In the genomic region with DNA sequence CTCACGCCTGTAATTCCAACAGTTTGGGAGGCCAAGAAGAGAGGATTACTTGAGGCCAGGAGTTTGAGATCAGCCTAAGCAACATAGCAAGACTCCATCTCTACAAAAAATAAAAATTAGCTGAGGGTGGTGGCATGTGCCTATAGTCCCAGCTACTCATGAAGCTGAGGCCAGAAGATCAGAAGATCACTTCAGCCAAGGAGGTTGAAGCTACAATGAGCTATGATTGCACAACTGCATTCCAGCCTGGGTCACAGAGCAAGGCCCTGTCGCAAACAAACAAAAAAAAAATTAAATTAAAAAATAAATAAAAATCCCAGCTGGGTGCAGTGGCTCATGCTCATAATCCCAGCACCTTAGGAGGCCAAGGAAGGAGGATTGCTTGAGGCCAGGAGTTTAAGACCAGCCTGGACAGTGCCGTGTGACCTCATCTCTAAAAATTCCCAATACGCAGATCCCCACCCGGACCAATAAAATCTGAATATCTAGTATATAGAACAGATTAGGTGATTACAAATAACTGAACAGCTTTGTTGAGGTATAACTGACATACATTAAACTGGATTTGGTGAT, we compare ENCODE assay signal across 1 cellular context.
TF ChIP-seq lines count a peak whose summit lies in the region.

No MANE protein-coding gene starts in this region.

TF ChIP-seq in HepG2, 621 proteins besides CTCF, POLR2A, EP300 and RAD21 (continued from another document and continues in another):
- TF ChIP-seq ZNF256 (CRISPR knock-in tag; conservative IDR thresholded peaks at IDR 0.05): 0 out of 2 replicates have a peak, but pooled peaks have one; percentile 55
- TF ChIP-seq IKZF4 (CRISPR knock-in tag; IDR thresholded peaks at IDR 0.05; ENCODE audit: borderline replicate concordance, low read depth, not compliant biosample characterization): no peak
- TF ChIP-seq, protein P1, sequence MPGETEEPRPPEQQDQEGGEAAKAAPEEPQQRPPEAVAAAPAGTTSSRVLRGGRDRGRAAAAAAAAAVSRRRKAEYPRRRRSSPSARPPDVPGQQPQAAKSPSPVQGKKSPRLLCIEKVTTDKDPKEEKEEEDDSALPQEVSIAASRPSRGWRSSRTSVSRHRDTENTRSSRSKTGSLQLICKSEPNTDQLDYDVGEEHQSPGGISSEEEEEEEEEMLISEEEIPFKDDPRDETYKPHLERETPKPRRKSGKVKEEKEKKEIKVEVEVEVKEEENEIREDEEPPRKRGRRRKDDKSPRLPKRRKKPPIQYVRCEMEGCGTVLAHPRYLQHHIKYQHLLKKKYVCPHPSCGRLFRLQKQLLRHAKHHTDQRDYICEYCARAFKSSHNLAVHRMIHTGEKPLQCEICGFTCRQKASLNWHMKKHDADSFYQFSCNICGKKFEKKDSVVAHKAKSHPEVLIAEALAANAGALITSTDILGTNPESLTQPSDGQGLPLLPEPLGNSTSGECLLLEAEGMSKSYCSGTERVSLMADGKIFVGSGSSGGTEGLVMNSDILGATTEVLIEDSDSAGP (CRISPR knock-in tag; IDR thresholded peaks at IDR 0.05; ENCODE audit: borderline replicate concordance): no peak
- no peak for TF ChIP-seq ZNF780A (CRISPR knock-in tag; IDR thresholded peaks at IDR 0.05)
- TF ChIP-seq HCFC1 (IDR thresholded peaks at IDR 0.05; ENCODE audit: low read depth, low read length): no peak
- TF ChIP-seq ARNT2 (CRISPR knock-in tag; IDR thresholded peaks at IDR 0.05; ENCODE audit: low read depth): 0 out of 2 replicates have a peak, but pooled peaks have one; percentile 48
- TF ChIP-seq, protein P2, sequence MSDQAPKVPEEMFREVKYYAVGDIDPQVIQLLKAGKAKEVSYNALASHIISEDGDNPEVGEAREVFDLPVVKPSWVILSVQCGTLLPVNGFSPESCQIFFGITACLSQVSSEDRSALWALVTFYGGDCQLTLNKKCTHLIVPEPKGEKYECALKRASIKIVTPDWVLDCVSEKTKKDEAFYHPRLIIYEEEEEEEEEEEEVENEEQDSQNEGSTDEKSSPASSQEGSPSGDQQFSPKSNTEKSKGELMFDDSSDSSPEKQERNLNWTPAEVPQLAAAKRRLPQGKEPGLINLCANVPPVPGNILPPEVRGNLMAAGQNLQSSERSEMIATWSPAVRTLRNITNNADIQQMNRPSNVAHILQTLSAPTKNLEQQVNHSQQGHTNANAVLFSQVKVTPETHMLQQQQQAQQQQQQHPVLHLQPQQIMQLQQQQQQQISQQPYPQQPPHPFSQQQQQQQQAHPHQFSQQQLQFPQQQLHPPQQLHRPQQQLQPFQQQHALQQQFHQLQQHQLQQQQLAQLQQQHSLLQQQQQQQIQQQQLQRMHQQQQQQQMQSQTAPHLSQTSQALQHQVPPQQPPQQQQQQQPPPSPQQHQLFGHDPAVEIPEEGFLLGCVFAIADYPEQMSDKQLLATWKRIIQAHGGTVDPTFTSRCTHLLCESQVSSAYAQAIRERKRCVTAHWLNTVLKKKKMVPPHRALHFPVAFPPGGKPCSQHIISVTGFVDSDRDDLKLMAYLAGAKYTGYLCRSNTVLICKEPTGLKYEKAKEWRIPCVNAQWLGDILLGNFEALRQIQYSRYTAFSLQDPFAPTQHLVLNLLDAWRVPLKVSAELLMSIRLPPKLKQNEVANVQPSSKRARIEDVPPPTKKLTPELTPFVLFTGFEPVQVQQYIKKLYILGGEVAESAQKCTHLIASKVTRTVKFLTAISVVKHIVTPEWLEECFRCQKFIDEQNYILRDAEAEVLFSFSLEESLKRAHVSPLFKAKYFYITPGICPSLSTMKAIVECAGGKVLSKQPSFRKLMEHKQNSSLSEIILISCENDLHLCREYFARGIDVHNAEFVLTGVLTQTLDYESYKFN (CRISPR knock-in tag; conservative IDR thresholded peaks at IDR 0.05): peak; percentile 86
- TF ChIP-seq ZNF264 (CRISPR knock-in tag; IDR thresholded peaks at IDR 0.05): peak; percentile 68
- no peak for TF ChIP-seq ZNF747 (CRISPR knock-in tag; IDR thresholded peaks at IDR 0.05; ENCODE audit: borderline replicate concordance)
- TF ChIP-seq, protein P3, sequence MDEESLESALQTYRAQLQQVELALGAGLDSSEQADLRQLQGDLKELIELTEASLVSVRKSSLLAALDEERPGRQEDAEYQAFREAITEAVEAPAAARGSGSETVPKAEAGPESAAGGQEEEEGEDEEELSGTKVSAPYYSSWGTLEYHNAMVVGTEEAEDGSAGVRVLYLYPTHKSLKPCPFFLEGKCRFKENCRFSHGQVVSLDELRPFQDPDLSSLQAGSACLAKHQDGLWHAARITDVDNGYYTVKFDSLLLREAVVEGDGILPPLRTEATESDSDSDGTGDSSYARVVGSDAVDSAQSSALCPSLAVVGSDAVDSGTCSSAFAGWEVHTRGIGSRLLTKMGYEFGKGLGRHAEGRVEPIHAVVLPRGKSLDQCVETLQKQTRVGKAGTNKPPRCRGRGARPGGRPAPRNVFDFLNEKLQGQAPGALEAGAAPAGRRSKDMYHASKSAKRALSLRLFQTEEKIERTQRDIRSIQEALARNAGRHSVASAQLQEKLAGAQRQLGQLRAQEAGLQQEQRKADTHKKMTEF (CRISPR knock-in tag; IDR thresholded peaks at IDR 0.05): peak; percentile 75
- 0 out of 2 replicates have a peak, but pooled peaks have one; percentile 18 for TF ChIP-seq ZNF7 (CRISPR knock-in tag; IDR thresholded peaks at IDR 0.05)
- TF ChIP-seq SIX1 (CRISPR knock-in tag; IDR thresholded peaks at IDR 0.05; ENCODE audit: borderline replicate concordance): peak; percentile 59
- peak; percentile 39; the same call in 1 of the 2 replicates for TF ChIP-seq RXRA (CRISPR knock-in tag; IDR thresholded peaks at IDR 0.05)
- no peak for TF ChIP-seq POLR2AphosphoS5 (IDR thresholded peaks at IDR 0.05; ENCODE audit: low read depth, low read length)
- TF ChIP-seq RCOR2 (CRISPR knock-in tag; IDR thresholded peaks at IDR 0.05): peak; percentile 83
- peak; percentile 83 for TF ChIP-seq POGZ (CRISPR knock-in tag; IDR thresholded peaks at IDR 0.05)
- no peak for TF ChIP-seq TOPORS (CRISPR knock-in tag; IDR thresholded peaks at IDR 0.05)
- TF ChIP-seq GFI1 (CRISPR knock-in tag; IDR thresholded peaks at IDR 0.05; ENCODE audit: borderline replicate concordance): peak; percentile 33; the same call in 1 of the 2 replicates
- peak; percentile 62 for TF ChIP-seq FOXA3 (CRISPR knock-in tag; IDR thresholded peaks at IDR 0.05)
- TF ChIP-seq, protein P4, sequence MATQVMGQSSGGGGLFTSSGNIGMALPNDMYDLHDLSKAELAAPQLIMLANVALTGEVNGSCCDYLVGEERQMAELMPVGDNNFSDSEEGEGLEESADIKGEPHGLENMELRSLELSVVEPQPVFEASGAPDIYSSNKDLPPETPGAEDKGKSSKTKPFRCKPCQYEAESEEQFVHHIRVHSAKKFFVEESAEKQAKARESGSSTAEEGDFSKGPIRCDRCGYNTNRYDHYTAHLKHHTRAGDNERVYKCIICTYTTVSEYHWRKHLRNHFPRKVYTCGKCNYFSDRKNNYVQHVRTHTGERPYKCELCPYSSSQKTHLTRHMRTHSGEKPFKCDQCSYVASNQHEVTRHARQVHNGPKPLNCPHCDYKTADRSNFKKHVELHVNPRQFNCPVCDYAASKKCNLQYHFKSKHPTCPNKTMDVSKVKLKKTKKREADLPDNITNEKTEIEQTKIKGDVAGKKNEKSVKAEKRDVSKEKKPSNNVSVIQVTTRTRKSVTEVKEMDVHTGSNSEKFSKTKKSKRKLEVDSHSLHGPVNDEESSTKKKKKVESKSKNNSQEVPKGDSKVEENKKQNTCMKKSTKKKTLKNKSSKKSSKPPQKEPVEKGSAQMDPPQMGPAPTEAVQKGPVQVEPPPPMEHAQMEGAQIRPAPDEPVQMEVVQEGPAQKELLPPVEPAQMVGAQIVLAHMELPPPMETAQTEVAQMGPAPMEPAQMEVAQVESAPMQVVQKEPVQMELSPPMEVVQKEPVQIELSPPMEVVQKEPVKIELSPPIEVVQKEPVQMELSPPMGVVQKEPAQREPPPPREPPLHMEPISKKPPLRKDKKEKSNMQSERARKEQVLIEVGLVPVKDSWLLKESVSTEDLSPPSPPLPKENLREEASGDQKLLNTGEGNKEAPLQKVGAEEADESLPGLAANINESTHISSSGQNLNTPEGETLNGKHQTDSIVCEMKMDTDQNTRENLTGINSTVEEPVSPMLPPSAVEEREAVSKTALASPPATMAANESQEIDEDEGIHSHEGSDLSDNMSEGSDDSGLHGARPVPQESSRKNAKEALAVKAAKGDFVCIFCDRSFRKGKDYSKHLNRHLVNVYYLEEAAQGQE (IDR thresholded peaks at IDR 0.05; ENCODE audit: borderline replicate concordance in 1 of 2, low read depth in 1 of 2, low read length in 2 of 2): peak in 1 of 2 experiments; percentile 24; a peak in 1 of 4 replicates
- TF ChIP-seq GATA4 (IDR thresholded peaks at IDR 0.05; ENCODE audit: borderline replicate concordance, low read depth): no peak
- no peak for TF ChIP-seq DR1 (CRISPR knock-in tag; IDR thresholded peaks at IDR 0.05)
- no peak for TF ChIP-seq FOXA1 (IDR thresholded peaks at IDR 0.05)
- 0 out of 2 replicates have a peak, but pooled peaks have one; percentile 31 for TF ChIP-seq FOXA1 (CRISPR knock-in tag; IDR thresholded peaks at IDR 0.05)
- TF ChIP-seq, protein P5, sequence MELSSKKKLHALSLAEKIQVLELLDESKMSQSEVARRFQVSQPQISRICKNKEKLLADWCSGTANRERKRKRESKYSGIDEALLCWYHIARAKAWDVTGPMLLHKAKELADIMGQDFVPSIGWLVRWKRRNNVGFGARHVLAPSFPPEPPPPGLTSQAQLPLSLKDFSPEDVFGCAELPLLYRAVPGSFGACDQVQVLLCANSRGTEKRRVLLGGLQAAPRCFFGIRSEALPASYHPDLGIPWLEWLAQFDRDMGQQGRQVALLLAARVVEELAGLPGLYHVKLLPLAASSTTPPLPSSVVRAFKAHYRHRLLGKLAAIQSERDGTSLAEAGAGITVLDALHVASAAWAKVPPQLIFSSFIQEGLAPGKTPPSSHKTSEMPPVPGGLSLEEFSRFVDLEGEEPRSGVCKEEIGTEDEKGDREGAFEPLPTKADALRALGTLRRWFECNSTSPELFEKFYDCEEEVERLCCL (CRISPR knock-in tag; IDR thresholded peaks at IDR 0.05; ENCODE audit: borderline replicate concordance): no peak
- no peak for TF ChIP-seq ZNF207 (IDR thresholded peaks at IDR 0.05; ENCODE audit: borderline replicate concordance)
- TF ChIP-seq ZNF598 (CRISPR knock-in tag; IDR thresholded peaks at IDR 0.05; ENCODE audit: borderline replicate concordance): no peak
- no peak for TF ChIP-seq ZSCAN29 (CRISPR knock-in tag; conservative IDR thresholded peaks at IDR 0.05)
- peak; percentile 82 for TF ChIP-seq NR2C2 (CRISPR knock-in tag; IDR thresholded peaks at IDR 0.05; ENCODE audit: borderline replicate concordance)
- peak; percentile 90 for TF ChIP-seq ZNF430 (CRISPR knock-in tag; IDR thresholded peaks at IDR 0.05)
- TF ChIP-seq ZNF44 (CRISPR knock-in tag; IDR thresholded peaks at IDR 0.05): no peak
- TF ChIP-seq SOX5 (CRISPR knock-in tag; IDR thresholded peaks at IDR 0.05; ENCODE audit: borderline replicate concordance): peak; percentile 74; the same call in 1 of the 2 replicates
- TF ChIP-seq TEAD2 (CRISPR knock-in tag; IDR thresholded peaks at IDR 0.05): no peak
- peak; percentile 85 for TF ChIP-seq TRIM24 (CRISPR knock-in tag; IDR thresholded peaks at IDR 0.05)
- TF ChIP-seq, protein P6, sequence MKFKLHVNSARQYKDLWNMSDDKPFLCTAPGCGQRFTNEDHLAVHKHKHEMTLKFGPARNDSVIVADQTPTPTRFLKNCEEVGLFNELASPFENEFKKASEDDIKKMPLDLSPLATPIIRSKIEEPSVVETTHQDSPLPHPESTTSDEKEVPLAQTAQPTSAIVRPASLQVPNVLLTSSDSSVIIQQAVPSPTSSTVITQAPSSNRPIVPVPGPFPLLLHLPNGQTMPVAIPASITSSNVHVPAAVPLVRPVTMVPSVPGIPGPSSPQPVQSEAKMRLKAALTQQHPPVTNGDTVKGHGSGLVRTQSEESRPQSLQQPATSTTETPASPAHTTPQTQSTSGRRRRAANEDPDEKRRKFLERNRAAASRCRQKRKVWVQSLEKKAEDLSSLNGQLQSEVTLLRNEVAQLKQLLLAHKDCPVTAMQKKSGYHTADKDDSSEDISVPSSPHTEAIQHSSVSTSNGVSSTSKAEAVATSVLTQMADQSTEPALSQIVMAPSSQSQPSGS (CRISPR knock-in tag; IDR thresholded peaks at IDR 0.05): peak; percentile 69; the same call in 1 of the 2 replicates
- peak; percentile 51; the same call in 1 of the 2 replicates for TF ChIP-seq MEF2D (CRISPR knock-in tag; IDR thresholded peaks at IDR 0.05)
- TF ChIP-seq, protein P7, sequence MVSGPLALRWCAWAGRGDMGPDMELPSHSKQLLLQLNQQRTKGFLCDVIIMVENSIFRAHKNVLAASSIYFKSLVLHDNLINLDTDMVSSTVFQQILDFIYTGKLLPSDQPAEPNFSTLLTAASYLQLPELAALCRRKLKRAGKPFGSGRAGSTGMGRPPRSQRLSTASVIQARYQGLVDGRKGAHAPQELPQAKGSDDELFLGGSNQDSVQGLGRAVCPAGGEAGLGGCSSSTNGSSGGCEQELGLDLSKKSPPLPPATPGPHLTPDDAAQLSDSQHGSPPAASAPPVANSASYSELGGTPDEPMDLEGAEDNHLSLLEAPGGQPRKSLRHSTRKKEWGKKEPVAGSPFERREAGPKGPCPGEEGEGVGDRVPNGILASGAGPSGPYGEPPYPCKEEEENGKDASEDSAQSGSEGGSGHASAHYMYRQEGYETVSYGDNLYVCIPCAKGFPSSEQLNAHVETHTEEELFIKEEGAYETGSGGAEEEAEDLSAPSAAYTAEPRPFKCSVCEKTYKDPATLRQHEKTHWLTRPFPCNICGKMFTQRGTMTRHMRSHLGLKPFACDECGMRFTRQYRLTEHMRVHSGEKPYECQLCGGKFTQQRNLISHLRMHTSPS (CRISPR knock-in tag; IDR thresholded peaks at IDR 0.05; ENCODE audit: low read depth): no peak
- no peak for TF ChIP-seq ZNF746 (CRISPR knock-in tag; IDR thresholded peaks at IDR 0.05)
- 0 out of 2 replicates have a peak, but pooled peaks have one; percentile 31 for TF ChIP-seq FOXK1 (CRISPR knock-in tag; IDR thresholded peaks at IDR 0.05; ENCODE audit: borderline replicate concordance, low read depth)
- TF ChIP-seq BRCA1 (CRISPR knock-in tag; IDR thresholded peaks at IDR 0.05): 0 out of 2 replicates have a peak, but pooled peaks have one; percentile 33
- TF ChIP-seq, protein P8, sequence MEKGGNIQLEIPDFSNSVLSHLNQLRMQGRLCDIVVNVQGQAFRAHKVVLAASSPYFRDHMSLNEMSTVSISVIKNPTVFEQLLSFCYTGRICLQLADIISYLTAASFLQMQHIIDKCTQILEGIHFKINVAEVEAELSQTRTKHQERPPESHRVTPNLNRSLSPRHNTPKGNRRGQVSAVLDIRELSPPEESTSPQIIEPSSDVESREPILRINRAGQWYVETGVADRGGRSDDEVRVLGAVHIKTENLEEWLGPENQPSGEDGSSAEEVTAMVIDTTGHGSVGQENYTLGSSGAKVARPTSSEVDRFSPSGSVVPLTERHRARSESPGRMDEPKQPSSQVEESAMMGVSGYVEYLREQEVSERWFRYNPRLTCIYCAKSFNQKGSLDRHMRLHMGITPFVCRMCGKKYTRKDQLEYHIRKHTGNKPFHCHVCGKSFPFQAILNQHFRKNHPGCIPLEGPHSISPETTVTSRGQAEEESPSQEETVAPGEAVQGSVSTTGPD (CRISPR knock-in tag; IDR thresholded peaks at IDR 0.05): no peak
- TF ChIP-seq ISL2 (CRISPR knock-in tag; IDR thresholded peaks at IDR 0.05): peak; percentile 74
- TF ChIP-seq FLYWCH1 (CRISPR knock-in tag; IDR thresholded peaks at IDR 0.05): no peak
